ENCODE assay signal across 8 cellular contexts in the genomic region with DNA sequence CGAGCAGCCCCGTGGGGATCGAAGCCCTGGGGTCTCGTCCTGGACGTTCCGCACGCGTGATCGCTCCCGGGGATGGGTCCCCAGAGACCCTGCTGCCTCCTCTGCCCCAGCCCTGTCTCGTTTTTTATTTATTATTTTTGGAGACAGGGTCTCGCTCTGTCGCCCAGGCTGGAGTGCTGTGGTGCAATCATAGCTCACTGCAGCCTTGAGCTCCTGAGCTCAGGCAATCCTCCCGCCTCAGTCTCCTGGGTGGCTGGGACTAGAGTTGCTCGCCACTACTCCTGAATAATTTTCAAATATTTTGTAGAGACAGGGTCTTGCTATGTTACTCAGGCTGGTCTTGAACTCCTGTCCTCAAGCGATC. TPM values are rescaled to one million over a fixed set of nuclear protein-coding genes. Genes with fewer than 3 reads are reported as not detected.
DNase-seq lines count a peak whose midpoint lies in the region; ATAC-seq and TF ChIP-seq lines count a peak whose summit lies in the region.

No MANE protein-coding gene starts in this region.

- H3K36me3 ChIP-seq in OCI-LY3 (replicated peaks; ENCODE audit: low read depth, low read length) (no peaks in the 10 kb centered on the region), fibroblast of lung (ENCODE audit: control insufficient read depth, insufficient read depth, low read length) (no peaks in the 10 kb centered on the region), sigmoid colon (no peaks in the 10 kb centered on the region)

- TF ChIP-seq POLR2A in sigmoid colon (IDR thresholded peaks at IDR 0.05): no peak

- H3K79me2 ChIP-seq in OCI-LY3 (ENCODE audit: low read length) (peaks cover 5% of the 10 kb centered on the region; the same call in 1 of the 2 replicates), fibroblast of lung (ENCODE audit: control insufficient read depth, insufficient read depth, low read length) (peaks cover 33% of the 10 kb centered on the region)

- H3K4me1 ChIP-seq in OCI-LY3 (ENCODE audit: low read length): peaks cover 11% of the 10 kb centered on the region
- peaks cover 28% of the 10 kb centered on the region for H3K4me1 ChIP-seq in fibroblast of lung (ENCODE audit: control insufficient read depth, extremely low read depth, insufficient read depth, low read length)
- peaks cover 0 to 60% (median 43%) of the 10 kb centered on the region in 4 donors for H3K4me1 ChIP-seq in sigmoid colon

- WGBS in sigmoid colon, 2 donors: 6 to 12% methylated on average over 16 of the region's 16 CpGs

- H3K4me3 ChIP-seq in OCI-LY3 (ENCODE audit: low read length) (peak overlapping the region; percentile 78), fibroblast of lung (replicated peaks in 1 of 4; ENCODE audit: control extremely low read depth in 1 of 4, insufficient read depth in 1 of 4, low read depth in 3 of 4, low read length in 4 of 4) (peak overlapping the region in 3 of 4 experiments; percentile 18 to 48 (median 43)), sigmoid colon (peak overlapping the region; percentile 21 to 97 (median 86))

- H4K20me1 ChIP-seq in OCI-LY3 (ENCODE audit: insufficient read depth, low read length) (peaks cover 4% of the 10 kb centered on the region; the same call in 1 of the 2 replicates), fibroblast of lung (ENCODE audit: control insufficient read depth, extremely low read depth, insufficient read depth, low read length) (no peaks in the 10 kb centered on the region)

- intact Hi-C loops in sigmoid colon (cut with DNase I): loop anchor here (2.0 to 5.0 kb wide), 3 partner anchors 19 to 52 kb away; partner anchors contain the start of genes ABHD11, BUD23, DNAJC30 and VPS37D

- peak; percentile 11 for ATAC-seq in GM19035 (IDR thresholded peaks at IDR 0.05; ENCODE audit: unreplicated experiment)

- CTCF ChIA-PET in HEK293T (lab: Yijun Ruan, JAX): interaction anchor here (0.7 to 2.6 kb wide), 3 partner anchors 15 to 19 kb away, joined by 3 to 13 read pairs (median 3); no protein-coding TSS in a partner anchor

- H3K27ac ChIP-seq in OCI-LY3 (ENCODE audit: low read length) (no peak overlapping the region), fibroblast of lung (ENCODE audit: insufficient read depth, low read length) (no peak overlapping the region), sigmoid colon (peak overlapping the region; percentile 31 to 85 (median 72))

- POLR2A ChIA-PET in HEK293T (lab: Yijun Ruan, JAX): interaction anchor here (0.6 to 1.5 kb wide), 5 partner anchors 13 to 141 kb away, joined by 3 to 4 read pairs (median 3); partner anchors contain the start of gene TBL2

- TF ChIP-seq EP300 in sigmoid colon (IDR thresholded peaks at IDR 0.05): no peak

- peak overlapping the region; percentile 65; the same call in 1 of the 2 replicates for H2AFZ ChIP-seq in OCI-LY3 (ENCODE audit: low read depth, low read length)
- no peak overlapping the region for H2AFZ ChIP-seq in fibroblast of lung (ENCODE audit: low read length)

- TF ChIP-seq CTCF in OCI-LY3 (IDR thresholded peaks at IDR 0.05; ENCODE audit: low read depth, low read length): no peak
- no peak for TF ChIP-seq CTCF in fibroblast of lung (conservative IDR thresholded peaks at IDR 0.05 in 1 of 2, IDR thresholded peaks at IDR 0.05 in 1 of 2; ENCODE audit: low read depth in 1 of 2, low read length in 2 of 2)
- TF ChIP-seq CTCF in sigmoid colon (IDR thresholded peaks at IDR 0.05): no peak

- H3K9ac ChIP-seq in OCI-LY3 (ENCODE audit: low read length): no peak overlapping the region
- no peak overlapping the region for H3K9ac ChIP-seq in fibroblast of lung (ENCODE audit: insufficient read depth, low read length)

- no peak for DNase-seq in fibroblast of lung (ENCODE audit: low read depth in 2 of 2)
- no peak for DNase-seq in sigmoid colon
- DNase-seq in COR-L47 (lab: John Stamatoyannopoulos, UW): no peak
- no peak for DNase-seq in GF-D8 (lab: John Stamatoyannopoulos, UW)
- DNase-seq in activated gamma-delta T cell treated with Interleukin-2 at 50 U/mL for 16 hours: no peak
- DNase-seq in HEK293T (ENCODE audit: extremely low spot score): no peak

- H3K27me3 ChIP-seq in OCI-LY3 (ENCODE audit: low read depth, low read length) (0 out of 2 replicates have a peak, but pooled peaks cover 3% of the 10 kb centered on the region), fibroblast of lung (ENCODE audit: control insufficient read depth, insufficient read depth, low read length) (no peaks in the 10 kb centered on the region), sigmoid colon (no peaks in the 10 kb centered on the region)

- H3K9me3 ChIP-seq in OCI-LY3 (ENCODE audit: insufficient read depth, low read length) (no peaks in the 10 kb centered on the region), fibroblast of lung (ENCODE audit: control insufficient read depth, insufficient read depth, low read depth, low read length) (no peaks in the 10 kb centered on the region), sigmoid colon (no peaks in the 10 kb centered on the region)

- H3K4me2 ChIP-seq in OCI-LY3 (ENCODE audit: low read length) (peak overlapping the region; percentile 89), fibroblast of lung (ENCODE audit: extremely low read depth, insufficient read depth, low read length) (peak overlapping the region; percentile 39)

TF ChIP-seq in HEK293T, 16 proteins besides CTCF, POLR2A, EP300 and RAD21:
- TF ChIP-seq FOXM1 (IDR thresholded peaks at IDR 0.05; ENCODE audit: borderline replicate concordance) (no peak), SP1 (IDR thresholded peaks at IDR 0.05) (no peak), L3MBTL2 (conservative IDR thresholded peaks at IDR 0.05) (no peak), FOXA1 (IDR thresholded peaks at IDR 0.05) (no peak), FOXK2 (IDR thresholded peaks at IDR 0.05) (no peak), SUZ12 (IDR thresholded peaks at IDR 0.05) (no peak), ZNF384 (IDR thresholded peaks at IDR 0.05) (no peak), NFRKB (IDR thresholded peaks at IDR 0.05) (no peak), HDGF (IDR thresholded peaks at IDR 0.05; ENCODE audit: borderline replicate concordance) (no peak), LEF1 (IDR thresholded peaks at IDR 0.05; ENCODE audit: borderline replicate concordance) (no peak), ARNT (IDR thresholded peaks at IDR 0.05) (no peak), BHLHE40 (IDR thresholded peaks at IDR 0.05; ENCODE audit: borderline replicate concordance) (no peak), CTBP1 (IDR thresholded peaks at IDR 0.05; ENCODE audit: borderline replicate concordance) (no peak), ELF4 (IDR thresholded peaks at IDR 0.05) (no peak), TARDBP (IDR thresholded peaks at IDR 0.05) (no peak)
- TF ChIP-seq, protein P1, sequence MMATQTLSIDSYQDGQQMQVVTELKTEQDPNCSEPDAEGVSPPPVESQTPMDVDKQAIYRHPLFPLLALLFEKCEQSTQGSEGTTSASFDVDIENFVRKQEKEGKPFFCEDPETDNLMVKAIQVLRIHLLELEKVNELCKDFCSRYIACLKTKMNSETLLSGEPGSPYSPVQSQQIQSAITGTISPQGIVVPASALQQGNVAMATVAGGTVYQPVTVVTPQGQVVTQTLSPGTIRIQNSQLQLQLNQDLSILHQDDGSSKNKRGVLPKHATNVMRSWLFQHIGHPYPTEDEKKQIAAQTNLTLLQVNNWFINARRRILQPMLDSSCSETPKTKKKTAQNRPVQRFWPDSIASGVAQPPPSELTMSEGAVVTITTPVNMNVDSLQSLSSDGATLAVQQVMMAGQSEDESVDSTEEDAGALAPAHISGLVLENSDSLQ (IDR thresholded peaks at IDR 0.05): no peak

RNA-seq across cellular contexts. Expression of gene STX1A, which starts 0.3 kb away (rescaled TPM):
- total RNA-seq in fibroblast of lung (4.6 and 8.1 TPM in 2 replicates), sigmoid colon (10 to 100 TPM; 16.1 to 24.6 (median 19.8) TPM)
- polyA plus RNA-seq in fibroblast of lung (7.8 and 17.2 TPM in 2 replicates), sigmoid colon (1 to 10 TPM; 1.8 to 5.7 (median 2.4) TPM)
- 5.9 and 13.2 TPM in 2 replicates for polyA plus RNA-seq in fibroblast of lung (2012)
- 14.9 and 16.3 TPM in 2 replicates for polyA minus RNA-seq in fibroblast of lung (ENCODE audit: low replicate concordance)

RNA-seq across cellular contexts. Expression of gene ABHD11, which starts 18.8 kb away (rescaled TPM):
- 7.1 and 8.0 TPM in 2 replicates for total RNA-seq in fibroblast of lung
- polyA plus RNA-seq in fibroblast of lung: 6.5 and 16.3 TPM in 2 replicates
- polyA plus RNA-seq in fibroblast of lung (2012): 7.4 and 18.4 TPM in 2 replicates
- 44.9 and 45.3 TPM in 2 replicates for polyA minus RNA-seq in fibroblast of lung (ENCODE audit: low replicate concordance)
- 10 to 100 TPM in 2 of 4 donors, 1 to 10 TPM in 2; 5.4 to 13.0 (median 9.2) TPM for total RNA-seq in sigmoid colon
- 10 to 100 TPM; 79.3 to 91.3 (median 81.7) TPM for polyA plus RNA-seq in sigmoid colon

RNA-seq across cellular contexts. Expression of gene BUD23, which starts 36.4 kb away (rescaled TPM):
- total RNA-seq in fibroblast of lung (30.8 and 31.9 TPM in 2 replicates), sigmoid colon (10 to 100 TPM; 36.8 to 42.4 (median 39.0) TPM)
- polyA plus RNA-seq in fibroblast of lung (60.1 and 78.4 TPM in 2 replicates), sigmoid colon (10 to 100 TPM; 34.2 to 86.8 (median 36.0) TPM)
- 55.6 and 70.6 TPM in 2 replicates for polyA plus RNA-seq in fibroblast of lung (2012)
- 32.7 and 63.0 TPM in 2 replicates for polyA minus RNA-seq in fibroblast of lung (ENCODE audit: low replicate concordance)

RNA-seq across cellular contexts. Expression of gene DNAJC30, which starts 36.5 kb away (rescaled TPM):
- 1.8 and 3.8 TPM in 2 replicates for total RNA-seq in fibroblast of lung
- 7.3 and 7.7 TPM in 2 replicates for polyA plus RNA-seq in fibroblast of lung
- 12.8 and 13.5 TPM in 2 replicates for polyA plus RNA-seq in fibroblast of lung (2012)
- polyA minus RNA-seq in fibroblast of lung (ENCODE audit: low replicate concordance): 7.7 and 12.3 TPM in 2 replicates
- 1 to 10 TPM; 3.3 to 7.6 (median 5.8) TPM for total RNA-seq in sigmoid colon
- 1 to 10 TPM; 5.1 to 9.4 (median 6.6) TPM for polyA plus RNA-seq in sigmoid colon

RNA-seq across cellular contexts. Expression of gene CLDN3, which starts 50.3 kb away (rescaled TPM):
- not detected in 2 replicates for total RNA-seq in fibroblast of lung
- polyA plus RNA-seq in fibroblast of lung: 0.05 TPM in 1 of 2 replicates, not detected in the other
- 0.17 TPM in 1 of 2 replicates, not detected in the other for polyA plus RNA-seq in fibroblast of lung (2012)
- not detected in 2 replicates for polyA minus RNA-seq in fibroblast of lung (ENCODE audit: low replicate concordance)
- total RNA-seq in sigmoid colon: 1 to 10 TPM in 1 of 4 donors, under 1 TPM in 1, not detected in 2; 0.71 to 1.1 TPM
- 100 to 1,000 TPM; 174 to 705 (median 231) TPM for polyA plus RNA-seq in sigmoid colon

Comparison
In these comparisons a context has a peak if more than half of its experiments do, and no peak if none do; other contexts are left out.
1. H3K27ac ChIP-seq: peak in sigmoid colon (4 of 4); none in OCI-LY3 (single experiment) and fibroblast of lung (single experiment).
2. Peak in every context shown above with its lines, with median percentiles within 50 percentile points of each other: H3K4me3 ChIP-seq.